In genomic region chr2:18987592-18988073, GRCh38 we compare ENCODE assay signal across 9 cellular contexts.
A peak's percentile ranks its signal among the peaks of the same experiment; 100 is the strongest.
DNase-seq lines count a peak whose midpoint lies in the region; ATAC-seq and FAIRE-seq lines count a peak whose summit lies in the region.
"Had no signal": no experiment of that assay in that cellular context is flagged by ENCODE, and none has a peak within 500 bp of the region (broad histone marks: within the 10 kb centered on the region; RNA-seq: fewer than 3 reads in every experiment).

No MANE protein-coding gene starts in this region.

- no peaks in the 10 kb centered on the region for H3K27me3 ChIP-seq in adipocyte (replicated peaks; ENCODE audit: control insufficient read depth, insufficient read depth, low read length)
- H3K27me3 ChIP-seq: BLaER1 had no signal

- peaks cover 52% of the 10 kb centered on the region for H3K4me1 ChIP-seq in adipocyte (ENCODE audit: control insufficient read depth, insufficient read depth, low read length)
- H3K4me1 ChIP-seq: BLaER1 had no signal

- H3K36me3 ChIP-seq in adipocyte (ENCODE audit: control insufficient read depth, insufficient read depth, low read length, severe bottlenecking) = no peaks in the 10 kb centered on the region
- H3K36me3 ChIP-seq: BLaER1 had no signal

- ATAC-seq in HG03457 (IDR thresholded peaks at IDR 0.05; ENCODE audit: unreplicated experiment) = no peak

- H3K4me3 ChIP-seq in adipocyte (ENCODE audit: low read length) = no peak overlapping the region
- H3K4me3 ChIP-seq: BLaER1 had no signal

- H3K9me3 ChIP-seq in adipocyte (ENCODE audit: control insufficient read depth, low read length) = no peaks in the 10 kb centered on the region
- H3K9me3 ChIP-seq: BLaER1 had no signal

- peak in 2 of 3 experiments; percentile 14 to 43 for DNase-seq in NCI-H1417 (lab: John Stamatoyannopoulos, UW)
- DNase-seq in NCI-H1417 treated with DMSO at 0.1 percent for 48 hours (lab: John Stamatoyannopoulos, UW) = no peak
- DNase-seq in adipocyte (ENCODE audit: low read depth) = peak; percentile 95
- peak; percentile 85 for DNase-seq in ureter (ENCODE audit: low spot score)
- DNase-seq in retina = no peak
- no peak for DNase-seq in DMS79 treated with DMSO at 0.1 percent for 48 hours (lab: John Stamatoyannopoulos, UW)

- peak overlapping the region; percentile 64 for H3K9ac ChIP-seq in adipocyte (ENCODE audit: low read length)
- H3K9ac ChIP-seq: BLaER1 had no signal

- peak; percentile 94 for FAIRE-seq in islet of Langerhans (lab: Jason Lieb, UNC)

Comparison
In these comparisons a context has a peak if more than half of its experiments do, and no peak if none do; other contexts are left out.
1. DNase-seq: peak in NCI-H1417 (2 of 3), adipocyte (single experiment) and ureter (single experiment); none in NCI-H1417 treated with DMSO at 0.1 percent for 48 hours (single experiment), retina (single experiment) and DMS79 treated with DMSO at 0.1 percent for 48 hours (single experiment).